Comparison of ENCODE assay signal across 8 cellular contexts in the genomic region with DNA sequence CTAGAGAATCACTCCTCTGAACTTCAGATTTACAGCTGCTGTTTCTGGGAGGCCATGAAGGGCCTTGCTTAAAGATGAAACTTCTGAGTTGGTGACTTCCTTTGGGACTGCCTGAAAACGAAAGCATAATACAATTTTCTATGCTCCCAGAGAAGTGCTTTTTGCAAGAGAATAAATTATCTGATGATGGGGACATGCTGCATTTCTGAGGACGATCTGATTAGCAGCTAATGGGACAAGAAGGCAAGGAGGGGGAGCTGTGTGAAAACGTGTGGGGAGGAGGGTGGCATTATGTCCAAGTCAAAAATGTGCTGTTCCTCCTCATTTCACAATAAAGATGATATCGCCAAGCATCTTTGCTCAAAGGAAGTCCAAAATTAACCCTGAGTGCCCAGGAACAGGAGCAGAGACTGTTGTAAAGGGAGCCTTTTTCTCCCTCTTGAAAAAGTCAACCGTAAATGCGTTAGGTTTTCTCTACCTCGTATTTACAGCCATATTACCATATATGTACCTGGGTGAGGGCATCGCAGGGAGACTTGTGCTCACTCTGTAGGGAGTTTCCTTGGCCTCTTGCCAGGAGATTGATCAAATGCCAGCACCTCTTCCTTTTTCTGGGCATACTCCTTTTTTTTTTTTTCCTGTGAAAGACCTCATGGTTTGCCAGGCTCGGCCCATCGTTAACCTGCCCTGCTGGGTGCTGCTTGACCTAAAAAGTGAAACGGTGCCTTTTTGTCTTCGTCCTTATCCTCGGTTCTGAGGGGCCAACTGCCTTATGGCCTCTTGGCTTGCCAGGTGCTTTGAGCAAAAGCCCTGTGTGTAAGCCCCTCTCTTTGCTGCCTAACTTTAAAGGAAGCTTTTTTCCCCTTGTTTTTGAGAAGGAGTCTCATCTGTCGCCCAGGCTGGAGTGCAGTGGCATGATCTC. TPM values are rescaled to one million over a fixed set of nuclear protein-coding genes. Genes with fewer than 3 reads are reported as not detected.
A peak's percentile ranks its signal among the peaks of the same experiment; 100 is the strongest.
DNase-seq lines count a peak whose midpoint lies in the region; ATAC-seq and TF ChIP-seq lines count a peak whose summit lies in the region.

No MANE protein-coding gene starts in this region.

- H3K4me1 Mint-ChIP-seq in activated T-helper 2 cell treated with anti-CD3 and anti-CD28 coated beads, Interferon-gamma antibody, Interleukin-2, Interleukin-4, amounts not matched to agents 10 μg/mL and 5 μg/mL and 100 μg/mL, durations not matched to agents 14 hours and 24 hours and 36 hours (ENCODE audit: low read depth), result peaks cover 43% of the 10 kb centered on the region

- H3K36me3 Mint-ChIP-seq in activated T-helper 2 cell treated with anti-CD3 and anti-CD28 coated beads, Interferon-gamma antibody, Interleukin-2, Interleukin-4, amounts not matched to agents 10 μg/mL and 5 μg/mL and 100 μg/mL, durations not matched to agents 14 hours and 24 hours and 36 hours (ENCODE audit: low read depth), result peaks cover 49% of the 10 kb centered on the region

- TF ChIP-seq POLR2A in uterus (IDR thresholded peaks at IDR 0.05), result no peak

- H3K4me1 ChIP-seq in uterus, result peaks cover 14 to 25% of the 10 kb centered on the region in 2 donors

- no peaks in the 10 kb centered on the region for H3K9me3 Mint-ChIP-seq in activated T-helper 2 cell treated with anti-CD3 and anti-CD28 coated beads, Interferon-gamma antibody, Interleukin-2, Interleukin-4, amounts not matched to agents 10 μg/mL and 5 μg/mL and 100 μg/mL, durations not matched to agents 14 hours and 24 hours and 36 hours

- DNase-seq in COLO668 (lab: John Stamatoyannopoulos, UW; ENCODE audit: unreplicated experiment) (peak; percentile 24), NAMALWA (ENCODE audit: low spot score) (peak; percentile 59), uterus (peak; percentile 42 to 59)
- no peak for DNase-seq in activated T-helper 2 cell treated with anti-CD3 and anti-CD28 coated beads, Interferon-gamma antibody, Interleukin-2, Interleukin-4, amounts not matched to agents 10 μg/mL and 5 μg/mL and 100 μg/mL, durations not matched to agents 14 hours and 24 hours and 36 hours (ENCODE audit: low spot score)

- peak overlapping the region; percentile 5 to 17 for H3K4me3 ChIP-seq in uterus

- no peaks in the 10 kb centered on the region for H3K27me3 Mint-ChIP-seq in activated T-helper 2 cell treated with anti-CD3 and anti-CD28 coated beads, Interferon-gamma antibody, Interleukin-2, Interleukin-4, amounts not matched to agents 10 μg/mL and 5 μg/mL and 100 μg/mL, durations not matched to agents 14 hours and 24 hours and 36 hours (ENCODE audit: low read depth)

- no peaks in the 10 kb centered on the region for H3K27me3 ChIP-seq in layer of hippocampus (ENCODE audit: control insufficient read depth, insufficient read depth, low read length)
- H3K27me3 ChIP-seq in uterus, result no peaks in the 10 kb centered on the region

- peak overlapping the region; percentile 0 for H3K27ac ChIP-seq in layer of hippocampus (ENCODE audit: low read depth, low read length)
- peak overlapping the region; percentile 73 to 91 for H3K27ac ChIP-seq in uterus

- no peaks in the 10 kb centered on the region for H3K36me3 ChIP-seq in uterus

- peak overlapping the region; percentile 79 for H3K4me3 Mint-ChIP-seq in activated T-helper 2 cell treated with anti-CD3 and anti-CD28 coated beads, Interferon-gamma antibody, Interleukin-2, Interleukin-4, amounts not matched to agents 10 μg/mL and 5 μg/mL and 100 μg/mL, durations not matched to agents 14 hours and 24 hours and 36 hours (ENCODE audit: low read depth)

- TF ChIP-seq CTCF in uterus (IDR thresholded peaks at IDR 0.05), result no peak

- intact Hi-C loops in activated T-helper 2 cell treated with anti-CD3 and anti-CD28 coated beads, Interferon-gamma antibody, Interleukin-2, Interleukin-4, amounts not matched to agents 10 μg/mL and 5 μg/mL and 100 μg/mL, durations not matched to agents 14 hours and 24 hours and 36 hours (cut with micrococcal nuclease), result loop anchor here (1.0 kb wide), 1 partner anchor 11 kb away; a partner anchor contains a TSS
- intact Hi-C loops in uterus (cut with DNase I; ENCODE audit: low total_unique reads), result loop anchor here (10.0 kb wide), 1 partner anchor 80 kb away; no protein-coding TSS in a partner anchor

- no peak for ATAC-seq in GM19395 (IDR thresholded peaks at IDR 0.05; ENCODE audit: unreplicated experiment)
- ATAC-seq in HG03521 (IDR thresholded peaks at IDR 0.05; ENCODE audit: unreplicated experiment), result no peak
- ATAC-seq in HG02840 (IDR thresholded peaks at IDR 0.05; ENCODE audit: low FRiP score, unreplicated experiment), result no peak

- no peaks in the 10 kb centered on the region for H3K9me3 ChIP-seq in uterus

- peak overlapping the region; percentile 90 for H3K27ac Mint-ChIP-seq in activated T-helper 2 cell treated with anti-CD3 and anti-CD28 coated beads, Interferon-gamma antibody, Interleukin-2, Interleukin-4, amounts not matched to agents 10 μg/mL and 5 μg/mL and 100 μg/mL, durations not matched to agents 14 hours and 24 hours and 36 hours

RNA-seq across cellular contexts. Expression of a gene that starts 11.5 kb away (rescaled TPM):
- 117 and 137 TPM in 2 replicates for total RNA-seq in activated T-helper 2 cell treated with anti-CD3 and anti-CD28 coated beads, Interferon-gamma antibody, Interleukin-2, Interleukin-4, amounts not matched to agents 10 μg/mL and 5 μg/mL and 100 μg/mL, durations not matched to agents 14 hours and 24 hours and 36 hours
- total RNA-seq in uterus, result 100 to 1,000 TPM in 3 of 4 donors, 10 to 100 TPM in 1; 98.2 to 224 (median 141) TPM

RNA-seq across cellular contexts. Expression of a gene that starts 37.5 kb away (rescaled TPM):
- 6.9 and 7.7 TPM in 2 replicates for total RNA-seq in activated T-helper 2 cell treated with anti-CD3 and anti-CD28 coated beads, Interferon-gamma antibody, Interleukin-2, Interleukin-4, amounts not matched to agents 10 μg/mL and 5 μg/mL and 100 μg/mL, durations not matched to agents 14 hours and 24 hours and 36 hours
- 10 to 100 TPM; 17.9 to 71.3 (median 30.3) TPM for total RNA-seq in uterus
